In the genomic region with DNA sequence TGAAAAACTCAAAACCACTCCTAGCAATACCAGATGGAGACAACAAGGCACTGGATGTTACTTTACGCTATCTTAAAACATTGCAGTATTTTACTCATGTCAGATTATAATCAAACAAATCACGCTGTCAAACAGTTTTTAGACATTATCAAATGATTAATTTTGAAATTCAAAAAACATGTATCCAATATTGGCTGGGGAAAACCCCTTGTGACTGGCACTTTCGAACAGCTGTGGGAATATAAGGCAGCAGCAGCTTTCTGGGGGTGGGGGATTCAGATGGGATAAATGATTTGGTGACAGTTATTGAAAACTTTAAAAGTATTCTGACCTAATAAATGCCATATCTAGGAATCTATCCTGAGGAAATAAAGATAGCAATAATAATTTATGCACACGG, we compare ENCODE assay signal across 35 cellular contexts.
"Had no signal": no experiment of that assay in that cellular context is flagged by ENCODE, and none has a peak within 500 bp of the region (broad histone marks: within the 10 kb centered on the region; RNA-seq: fewer than 3 reads in every experiment).

No MANE protein-coding gene starts in this region.

- H3K9me3 ChIP-seq: adrenal gland, body of pancreas, breast epithelium, MG63 had no signal

- ATAC-seq: body of pancreas, Right ventricle myocardium inferior, SK-N-SH treated with all-trans-retinoic acid at 6 μM for 48 hours had no signal

- H3K27me3 ChIP-seq: adrenal gland, body of pancreas, breast epithelium, MG63 had no signal

- H3K4me3 ChIP-seq: adrenal gland, body of pancreas, breast epithelium, MG63, PC-9 had no signal

- H3K27ac ChIP-seq: adrenal gland, body of pancreas, breast epithelium, PC-9, RWPE1 had no signal

- H2AFZ ChIP-seq: PC-9 had no signal

- H3K36me3 ChIP-seq: adrenal gland, breast epithelium had no signal

- FAIRE-seq: astrocyte, RCC 7860 had no signal

- H3K4me2 ChIP-seq: PC-9 had no signal

- DNase-seq: activated B cell treated with CpG ODN at 0.5 μM for 24 hours; activated CD4-positive, alpha-beta memory T cell treated with anti-CD3 and anti-CD28 coated beads for 36 hours; activated CD4-positive, alpha-beta T cell treated with anti-CD3 and anti-CD28 coated beads for 4 hours; activated CD4-positive, alpha-beta T cell treated with anti-CD3 and anti-CD28 coated beads, Interleukin-2, amount 50 U/mL, for 1 hour; activated CD4-positive, CD25-positive, alpha-beta regulatory T cell treated with anti-CD3 and anti-CD28 coated beads, Interleukin-2, amount 50 U/mL, for 72 hours; activated CD8-positive, alpha-beta memory T cell treated with anti-CD3 and anti-CD28 coated beads, Interleukin-2, amount 50 U/mL, for 4 hours; activated gamma-delta T cell; activated naive CD4-positive, alpha-beta T cell treated with Interleukin-2 at 50 U/mL for 16 hours; activated naive CD8-positive, alpha-beta T cell treated with anti-CD3 and anti-CD28 coated beads, Interleukin-2, amount 10 ng/mL, durations not matched to agents 7 days and 5 days; adrenal gland; body of pancreas; Kasumi-1; KBM-7; MG63; NCI-H1048; NCI-H1105 treated with DMSO at 0.1 percent for 48 hours; NCI-H1436; NCI-H1694; NCI-H1930; NCI-H2081 treated with DMSO at 0.1 percent for 48 hours; NCI-H226; NCI-H446 treated with DMSO at 0.1 percent for 48 hours; NCI-H524; NCI-H82; PC-9; SIG-M5; T-helper 1 cell; T-helper 2 cell; T-helper 9 cell had no signal
